Comparison of ENCODE assay signal across 1 cellular context in the genomic region with DNA sequence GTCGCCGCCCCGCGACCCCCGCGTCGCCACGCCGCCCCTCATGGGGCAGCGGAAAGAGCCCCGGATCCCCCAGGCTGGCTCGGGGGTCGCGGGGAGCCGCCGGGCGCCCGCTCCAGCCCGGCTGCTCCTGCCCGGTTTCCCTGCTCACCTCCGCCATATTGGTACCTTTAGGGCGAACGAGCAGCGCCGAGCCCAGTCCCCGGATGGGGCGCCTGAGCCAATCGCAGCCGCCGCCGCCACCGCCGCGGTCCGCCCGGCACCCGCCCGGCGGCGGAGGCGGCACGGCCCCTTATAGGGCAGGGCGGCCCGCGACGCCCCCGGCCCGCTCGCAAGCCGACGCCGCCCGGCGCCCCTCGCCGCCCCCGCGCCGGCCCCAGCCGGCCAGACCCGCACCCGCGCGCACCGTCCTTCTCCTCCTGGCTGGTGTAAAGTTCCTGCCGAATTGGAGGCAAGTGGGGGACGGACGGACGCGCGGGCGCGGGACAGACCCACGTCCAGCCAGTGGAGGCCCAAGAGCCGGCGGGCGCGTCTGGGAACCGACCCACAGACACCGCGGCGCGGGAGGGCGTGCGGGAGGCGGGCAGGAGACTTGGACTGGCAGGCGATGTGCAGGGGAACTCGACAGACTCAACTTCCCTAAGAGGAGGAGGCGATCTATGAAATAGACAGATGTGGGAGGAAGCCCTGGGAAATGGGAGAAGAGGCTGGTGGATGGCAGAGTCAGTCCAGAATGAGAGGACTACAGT.
TF ChIP-seq lines count a peak whose summit lies in the region.

A gene with protein sequence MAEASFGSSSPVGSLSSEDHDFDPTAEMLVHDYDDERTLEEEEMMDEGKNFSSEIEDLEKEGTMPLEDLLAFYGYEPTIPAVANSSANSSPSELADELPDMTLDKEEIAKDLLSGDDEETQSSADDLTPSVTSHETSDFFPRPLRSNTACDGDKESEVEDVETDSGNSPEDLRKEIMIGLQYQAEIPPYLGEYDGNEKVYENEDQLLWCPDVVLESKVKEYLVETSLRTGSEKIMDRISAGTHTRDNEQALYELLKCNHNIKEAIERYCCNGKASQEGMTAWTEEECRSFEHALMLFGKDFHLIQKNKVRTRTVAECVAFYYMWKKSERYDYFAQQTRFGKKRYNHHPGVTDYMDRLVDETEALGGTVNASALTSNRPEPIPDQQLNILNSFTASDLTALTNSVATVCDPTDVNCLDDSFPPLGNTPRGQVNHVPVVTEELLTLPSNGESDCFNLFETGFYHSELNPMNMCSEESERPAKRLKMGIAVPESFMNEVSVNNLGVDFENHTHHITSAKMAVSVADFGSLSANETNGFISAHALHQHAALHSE (minus strand): TSS at position 178 of the 746 bp plus-strand sequence. CDS start 21 bp downstream, at position 157.

TF ChIP-seq in HepG2, 621 proteins besides CTCF, POLR2A, EP300 and RAD21 (continued from another document):
- no peak for TF ChIP-seq NFYB (CRISPR knock-in tag; IDR thresholded peaks at IDR 0.05)
- no peak for TF ChIP-seq ZKSCAN8 (CRISPR knock-in tag; IDR thresholded peaks at IDR 0.05; ENCODE audit: borderline replicate concordance)
- TF ChIP-seq, protein P1, sequence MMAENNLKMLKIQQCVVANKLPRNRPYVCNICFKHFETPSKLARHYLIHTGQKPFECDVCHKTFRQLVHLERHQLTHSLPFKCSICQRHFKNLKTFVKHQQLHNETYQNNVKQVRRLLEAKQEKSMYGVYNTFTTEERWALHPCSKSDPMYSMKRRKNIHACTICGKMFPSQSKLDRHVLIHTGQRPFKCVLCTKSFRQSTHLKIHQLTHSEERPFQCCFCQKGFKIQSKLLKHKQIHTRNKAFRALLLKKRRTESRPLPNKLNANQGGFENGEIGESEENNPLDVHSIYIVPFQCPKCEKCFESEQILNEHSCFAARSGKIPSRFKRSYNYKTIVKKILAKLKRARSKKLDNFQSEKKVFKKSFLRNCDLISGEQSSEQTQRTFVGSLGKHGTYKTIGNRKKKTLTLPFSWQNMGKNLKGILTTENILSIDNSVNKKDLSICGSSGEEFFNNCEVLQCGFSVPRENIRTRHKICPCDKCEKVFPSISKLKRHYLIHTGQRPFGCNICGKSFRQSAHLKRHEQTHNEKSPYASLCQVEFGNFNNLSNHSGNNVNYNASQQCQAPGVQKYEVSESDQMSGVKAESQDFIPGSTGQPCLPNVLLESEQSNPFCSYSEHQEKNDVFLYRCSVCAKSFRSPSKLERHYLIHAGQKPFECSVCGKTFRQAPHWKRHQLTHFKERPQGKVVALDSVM (CRISPR knock-in tag; IDR thresholded peaks at IDR 0.05): peak; percentile 34; the same call in 1 of the 2 replicates
- no peak for TF ChIP-seq RXRA (CRISPR knock-in tag; IDR thresholded peaks at IDR 0.05)
- TF ChIP-seq, protein P2, sequence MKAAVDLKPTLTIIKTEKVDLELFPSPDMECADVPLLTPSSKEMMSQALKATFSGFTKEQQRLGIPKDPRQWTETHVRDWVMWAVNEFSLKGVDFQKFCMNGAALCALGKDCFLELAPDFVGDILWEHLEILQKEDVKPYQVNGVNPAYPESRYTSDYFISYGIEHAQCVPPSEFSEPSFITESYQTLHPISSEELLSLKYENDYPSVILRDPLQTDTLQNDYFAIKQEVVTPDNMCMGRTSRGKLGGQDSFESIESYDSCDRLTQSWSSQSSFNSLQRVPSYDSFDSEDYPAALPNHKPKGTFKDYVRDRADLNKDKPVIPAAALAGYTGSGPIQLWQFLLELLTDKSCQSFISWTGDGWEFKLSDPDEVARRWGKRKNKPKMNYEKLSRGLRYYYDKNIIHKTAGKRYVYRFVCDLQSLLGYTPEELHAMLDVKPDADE (CRISPR knock-in tag; IDR thresholded peaks at IDR 0.05): no peak
- no peak; the same call in 1 of the 2 replicates for TF ChIP-seq KDM1A (CRISPR knock-in tag; IDR thresholded peaks at IDR 0.05)
